28 cellular contexts compared by ENCODE assay signal in genomic region chr10:119575998-119576397, GRCh38. TPM values are rescaled to one million over a fixed set of nuclear protein-coding genes. Genes with fewer than 3 reads are reported as not detected.
A peak's percentile ranks its signal among the peaks of the same experiment; 100 is the strongest.
DNase-seq lines count a peak whose midpoint lies in the region; ATAC-seq, FAIRE-seq and TF ChIP-seq lines count a peak whose summit lies in the region.
"Had no signal": no experiment of that assay in that cellular context is flagged by ENCODE, and none has a peak within 500 bp of the region (broad histone marks: within the 10 kb centered on the region; RNA-seq: fewer than 3 reads in every experiment).

No MANE protein-coding gene starts in this region.

- H3K4me1 ChIP-seq in OCI-LY7 (ENCODE audit: insufficient read depth, low read length, poor library complexity, severe bottlenecking) (no peaks in the 10 kb centered on the region), small intestine (ENCODE audit: control insufficient read depth in 2 of 2, insufficient read depth in 1 of 2, low read depth in 1 of 2, low read length in 1 of 2) (no peaks in the 10 kb centered on the region)
- H3K4me1 ChIP-seq: breast epithelium, parathyroid adenoma, thyroid gland had no signal

- peaks cover 31% of the 10 kb centered on the region for H3K36me3 Mint-ChIP-seq in T-helper 1 cell treated with Interleukin-12 subunit alpha and Interleukin-12 subunit beta and Interleukin-4 antibody, amounts not matched to agents 30 μg/mL and 1 μg/mL, for 36 hours (ENCODE audit: low read depth)
- H3K36me3 Mint-ChIP-seq in activated naive CD8-positive, alpha-beta T cell treated with anti-CD3 and anti-CD28 coated beads, Interleukin-2, amount 10 ng/mL, durations not matched to agents 7 days and 5 days: peaks cover 41% of the 10 kb centered on the region
- peaks cover 58% of the 10 kb centered on the region for H3K36me3 Mint-ChIP-seq in nephron progenitor cell (ENCODE audit: low read depth)

- TF ChIP-seq CTCF in OCI-LY7 (conservative IDR thresholded peaks at IDR 0.05; ENCODE audit: low read length) (no peak), nephron progenitor cell (IDR thresholded peaks at IDR 0.05) (no peak)

- H3K27me3 ChIP-seq in small intestine (ENCODE audit: control insufficient read depth in 2 of 2, insufficient read depth in 2 of 2, low read length in 2 of 2): no peaks in the 10 kb centered on the region
- H3K27me3 ChIP-seq: breast epithelium, right atrium auricular region, spleen, thyroid gland had no signal

- no peak overlapping the region for H3K4me3 ChIP-seq in OCI-LY7 (ENCODE audit: low read depth, low read length, poor library complexity, severe bottlenecking)
- no peak overlapping the region for H3K4me3 ChIP-seq in small intestine (ENCODE audit: low read depth in 1 of 2, low read length in 2 of 2)
- H3K4me3 ChIP-seq: breast epithelium, right atrium auricular region, spleen, thyroid gland had no signal

- H3K4me1 Mint-ChIP-seq in T-helper 1 cell treated with Interleukin-12 subunit alpha and Interleukin-12 subunit beta and Interleukin-4 antibody, amounts not matched to agents 30 μg/mL and 1 μg/mL, for 36 hours (ENCODE audit: low read depth): peaks cover 21% of the 10 kb centered on the region
- peaks cover 16% of the 10 kb centered on the region for H3K4me1 Mint-ChIP-seq in activated naive CD8-positive, alpha-beta T cell treated with anti-CD3 and anti-CD28 coated beads, Interleukin-2, amount 10 ng/mL, durations not matched to agents 7 days and 5 days
- no peaks in the 10 kb centered on the region for H3K4me1 Mint-ChIP-seq in nephron progenitor cell
- H3K4me1 Mint-ChIP-seq: neural crest cell had no signal

- no peaks in the 10 kb centered on the region for H3K9me2 ChIP-seq in OCI-LY7 (ENCODE audit: insufficient read depth, low read length)

- peak; percentile 15 for FAIRE-seq in small intestine (lab: Jason Lieb, UNC)
- FAIRE-seq: TTC549 had no signal

- H3K4me3 Mint-ChIP-seq in T-helper 1 cell treated with Interleukin-12 subunit alpha and Interleukin-12 subunit beta and Interleukin-4 antibody, amounts not matched to agents 30 μg/mL and 1 μg/mL, for 36 hours: no peak overlapping the region
- H3K4me3 Mint-ChIP-seq in activated naive CD8-positive, alpha-beta T cell treated with anti-CD3 and anti-CD28 coated beads, Interleukin-2, amount 10 ng/mL, durations not matched to agents 7 days and 5 days: no peak overlapping the region
- no peak overlapping the region for H3K4me3 Mint-ChIP-seq in nephron progenitor cell
- H3K4me3 Mint-ChIP-seq: neural crest cell had no signal

- no peaks in the 10 kb centered on the region for H3K9me3 Mint-ChIP-seq in T-helper 1 cell treated with Interleukin-12 subunit alpha and Interleukin-12 subunit beta and Interleukin-4 antibody, amounts not matched to agents 30 μg/mL and 1 μg/mL, for 36 hours
- no peaks in the 10 kb centered on the region for H3K9me3 Mint-ChIP-seq in activated naive CD8-positive, alpha-beta T cell treated with anti-CD3 and anti-CD28 coated beads, Interleukin-2, amount 10 ng/mL, durations not matched to agents 7 days and 5 days
- H3K9me3 Mint-ChIP-seq in nephron progenitor cell: no peaks in the 10 kb centered on the region
- H3K9me3 Mint-ChIP-seq: neural crest cell had no signal

- DNase-seq in T-helper 1 cell (no peak), OCI-LY7 (ENCODE audit: low spot score) (no peak), small intestine (no peak), MV-4-11 (lab: John Stamatoyannopoulos, UW) (no peak), nephron progenitor cell (no peak)
- no peak for DNase-seq in activated naive CD8-positive, alpha-beta T cell treated with anti-CD3 and anti-CD28 coated beads, Interleukin-2, amount 10 ng/mL, durations not matched to agents 7 days and 5 days
- DNase-seq: 8988T; activated CD4-positive, alpha-beta T cell treated with anti-CD3 and anti-CD28 coated beads for 1 hour; amniotic stem cell; cortex of kidney; DMS53; GOT3; islet precursor cell; left ventricle myocardium superior; NCI-H2171 treated with DMSO at 0.1 percent for 48 hours; NCI-H524; NK-92 treated with Interleukin-12 subunit alpha and Interleukin-12 subunit beta, amount 100 ng/mL, for 24 hours; SHP77; spleen; stimulated activated CD4-positive, alpha-beta T cell treated with anti-CD3 and anti-CD28 coated beads, Interleukin-2, amount 100 ng/mL, for 48 hours; thyroid gland had no signal

- CTCF ChIA-PET in OCI-LY7 (lab: Charles Lee; ENCODE audit: unreplicated experiment): no interaction called here

- TSS peak; percentile 17 for BruUV-seq in OCI-LY7 (replicated peaks; lab: Mats Ljungman, UMichigan)

- H3K9me3 ChIP-seq in OCI-LY7 (ENCODE audit: low read length) (no peaks in the 10 kb centered on the region), small intestine (ENCODE audit: control insufficient read depth, low read depth) (no peaks in the 10 kb centered on the region)
- H3K9me3 ChIP-seq: breast epithelium, right atrium auricular region, spleen, thyroid gland had no signal

- H3K27ac Mint-ChIP-seq in T-helper 1 cell treated with Interleukin-12 subunit alpha and Interleukin-12 subunit beta and Interleukin-4 antibody, amounts not matched to agents 30 μg/mL and 1 μg/mL, for 36 hours: peak overlapping the region; percentile 81
- H3K27ac Mint-ChIP-seq in activated naive CD8-positive, alpha-beta T cell treated with anti-CD3 and anti-CD28 coated beads, Interleukin-2, amount 10 ng/mL, durations not matched to agents 7 days and 5 days: peak overlapping the region; percentile 75
- no peak overlapping the region for H3K27ac Mint-ChIP-seq in nephron progenitor cell

- ATAC-seq in activated naive CD8-positive, alpha-beta T cell treated with anti-CD3 and anti-CD28 coated beads, Interleukin-2, amount 10 ng/mL, durations not matched to agents 7 days and 5 days (ENCODE audit: low read depth): peak; percentile 25
- no peak for ATAC-seq in HG02588 (IDR thresholded peaks at IDR 0.05; ENCODE audit: unreplicated experiment)

- no peak overlapping the region for H2AFZ ChIP-seq in OCI-LY7 (ENCODE audit: low read length)
- H2AFZ ChIP-seq: parathyroid adenoma had no signal

- peaks cover 95% of the 10 kb centered on the region for H3K36me3 ChIP-seq in OCI-LY7 (ENCODE audit: insufficient read depth, low read length)
- peaks cover 5 to 9% of the 10 kb centered on the region in 2 donors for H3K36me3 ChIP-seq in small intestine (ENCODE audit: control insufficient read depth in 2 of 2, insufficient read depth in 2 of 2, low read length in 2 of 2)
- H3K36me3 ChIP-seq: breast epithelium had no signal

- no peaks in the 10 kb centered on the region for H4K20me1 ChIP-seq in OCI-LY7 (ENCODE audit: insufficient read depth, low read length)

- no peak overlapping the region for H3K4me2 ChIP-seq in OCI-LY7 (ENCODE audit: low read length)

- H3K27me3 Mint-ChIP-seq in T-helper 1 cell treated with Interleukin-12 subunit alpha and Interleukin-12 subunit beta and Interleukin-4 antibody, amounts not matched to agents 30 μg/mL and 1 μg/mL, for 36 hours (ENCODE audit: low read depth): no peaks in the 10 kb centered on the region
- H3K27me3 Mint-ChIP-seq in activated naive CD8-positive, alpha-beta T cell treated with anti-CD3 and anti-CD28 coated beads, Interleukin-2, amount 10 ng/mL, durations not matched to agents 7 days and 5 days: no peaks in the 10 kb centered on the region
- no peaks in the 10 kb centered on the region for H3K27me3 Mint-ChIP-seq in nephron progenitor cell (ENCODE audit: low read depth, poor library complexity)

- no peak overlapping the region for H3K27ac ChIP-seq in OCI-LY7 (ENCODE audit: low read depth, low read length, poor library complexity, severe bottlenecking)
- no peak overlapping the region for H3K27ac ChIP-seq in small intestine (ENCODE audit: low read depth in 1 of 2, low read length in 1 of 2)
- H3K27ac ChIP-seq: breast epithelium, parathyroid adenoma, right atrium auricular region, thyroid gland had no signal

- H3K79me2 ChIP-seq in OCI-LY7 (ENCODE audit: insufficient read depth, low read depth, low read length): peaks cover 4% of the 10 kb centered on the region; the same call in 1 of the 2 replicates
- H3K79me2 ChIP-seq: parathyroid adenoma had no signal

- intact Hi-C loops in OCI-LY7 (cut with micrococcal nuclease; ENCODE audit: unreplicated experiment): no loop called here

- POLR2A ChIA-PET in OCI-LY7 (lab: Charles Lee): interaction anchor here (0.6 to 1.5 kb wide), 4 partner anchors 12 to 412 kb away, joined by 3 read pairs; no protein-coding TSS in a partner anchor
- POLR2A ChIA-PET in activated naive CD8-positive, alpha-beta T cell treated with anti-CD3 and anti-CD28 coated beads, Interleukin-2, amount 10 ng/mL, durations not matched to agents 7 days and 5 days (lab: Charles Lee): interaction anchor here (0.6 to 1.8 kb wide), 2 partner anchors 33 to 366 kb away, joined by 3 to 5 read pairs; partner anchors contain the start of gene RGS10

RNA-seq across cellular contexts. Expression of gene TIAL1, which starts 20.8 kb away (rescaled TPM):
- 61.1 and 67.6 TPM in 2 replicates for total RNA-seq in OCI-LY7 (2014; rRNA removed; shearing (Covaris generic))
- 172 and 174 TPM in 2 replicates for total RNA-seq in OCI-LY7 (2022)
- total RNA-seq in activated naive CD8-positive, alpha-beta T cell treated with anti-CD3 and anti-CD28 coated beads, Interleukin-2, amount 10 ng/mL, durations not matched to agents 7 days and 5 days: 100 to 1,000 TPM; 192 to 199 TPM
- 10 to 100 TPM; 43.8 to 56.4 (median 45.5) TPM for polyA plus RNA-seq in small intestine

RNA-seq across cellular contexts. Expression of gene RGS10, which starts 33.5 kb away (rescaled TPM):
- 16.9 and 22.5 TPM in 2 replicates for total RNA-seq in OCI-LY7 (2014; rRNA removed; shearing (Covaris generic))
- 45.2 and 48.8 TPM in 2 replicates for total RNA-seq in OCI-LY7 (2022)
- total RNA-seq in activated naive CD8-positive, alpha-beta T cell treated with anti-CD3 and anti-CD28 coated beads, Interleukin-2, amount 10 ng/mL, durations not matched to agents 7 days and 5 days: 100 to 1,000 TPM; 157 to 159 TPM
- polyA plus RNA-seq in small intestine: 10 to 100 TPM in 2 of 3 donors, 1 to 10 TPM in 1; 9.6 to 77.8 (median 25.4) TPM
